Comparison of ENCODE assay signal across 1 cellular context in genomic region chr1:15311886-15312285, GRCh38.
TF ChIP-seq lines count a peak whose summit lies in the region.

No MANE protein-coding gene starts in this region.

TF ChIP-seq in IMR-90, 13 proteins besides CTCF, POLR2A, EP300 and RAD21 (continued from another document):
- TF ChIP-seq RFX5 (IDR thresholded peaks at IDR 0.05; ENCODE audit: low read depth, low read length) (no peak), RCOR1 (IDR thresholded peaks at IDR 0.05; ENCODE audit: insufficient replicate concordance, low read length) (no peak), CHD1 (IDR thresholded peaks at IDR 0.05; ENCODE audit: low read depth, low read length) (no peak), SMC3 (IDR thresholded peaks at IDR 0.05; ENCODE audit: low read depth, low read length) (no peak), NFE2L2 (IDR thresholded peaks at IDR 0.05; ENCODE audit: low read depth, low read length) (no peak)
